Comparison of ENCODE assay signal across 21 cellular contexts in the genomic region with DNA sequence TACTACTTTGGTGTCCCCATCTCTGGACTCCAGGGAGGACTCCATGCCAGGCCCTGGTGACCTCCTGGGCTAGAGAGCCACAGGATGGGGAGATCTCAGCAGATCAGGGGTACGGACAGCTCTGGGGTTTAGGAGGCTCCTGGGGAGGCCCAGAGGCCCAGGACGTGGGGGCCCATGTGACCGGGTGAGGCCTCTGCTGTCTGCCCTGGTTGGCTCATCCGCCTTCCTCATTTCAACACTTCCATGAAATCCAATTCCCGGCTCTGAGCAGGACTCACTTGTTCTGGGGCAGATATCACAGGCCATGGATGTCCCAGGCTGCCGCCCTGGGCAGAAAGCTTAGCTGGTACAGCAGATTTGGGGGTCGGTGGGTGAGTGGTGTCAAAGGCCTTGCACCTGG. TPM values are rescaled to one million over a fixed set of nuclear protein-coding genes. Genes with fewer than 3 reads are reported as not detected.
DNase-seq lines count a peak whose midpoint lies in the region; ATAC-seq and TF ChIP-seq lines count a peak whose summit lies in the region.
"Had no signal": no experiment of that assay in that cellular context is flagged by ENCODE, and none has a peak within 500 bp of the region (broad histone marks: within the 10 kb centered on the region; RNA-seq: fewer than 3 reads in every experiment).

No MANE protein-coding gene starts in this region.

- H3K4me3 ChIP-seq in lower lobe of right lung: no peak overlapping the region
- no peak overlapping the region for H3K4me3 ChIP-seq in vagina
- no peak overlapping the region for H3K4me3 ChIP-seq in SK-N-SH (ENCODE audit: low read depth in 2 of 2, low read length in 1 of 2)
- H3K4me3 ChIP-seq: GM23338 had no signal

- intact Hi-C loops in lower lobe of right lung (cut with DNase I) (no loop called here), vagina (cut with DNase I) (loop anchor here (10.0 kb wide), 1 partner anchor 149 kb away; no protein-coding TSS in a partner anchor)

- no peak for TF ChIP-seq CTCF in lower lobe of right lung (IDR thresholded peaks at IDR 0.05)
- TF ChIP-seq CTCF in vagina (IDR thresholded peaks at IDR 0.05): no peak
- no peak for TF ChIP-seq CTCF in SK-N-SH (IDR thresholded peaks at IDR 0.05)

- no peak overlapping the region for H2AFZ ChIP-seq in SK-N-SH (ENCODE audit: low read depth)
- H2AFZ ChIP-seq: GM23338 had no signal

- no peak for TF ChIP-seq POLR2A in vagina (IDR thresholded peaks at IDR 0.05)

- H3K9ac ChIP-seq in SK-N-SH: no peak overlapping the region

- no peak for DNase-seq in activated CD4-positive, alpha-beta T cell treated with anti-CD3 and anti-CD28 coated beads, Interleukin-2, amount 10 ng/mL, durations not matched to agents 7 days and 5 days
- DNase-seq in activated CD4-positive, alpha-beta T cell treated with anti-CD3 and anti-CD28 coated beads, Interleukin-2, amount 50 U/mL, for 48 hours: no peak
- DNase-seq in T-helper 17 cell: no peak
- peak; percentile 72 for DNase-seq in lower lobe of right lung
- DNase-seq in stimulated activated naive B cell treated with anti-CD40 and anti-IgM and Interleukin-4, amounts not matched to agents 10 μg/mL and 1 μg/mL and 100 μg/mL, for 72 hours: no peak
- no peak for DNase-seq in vagina (ENCODE audit: extremely low spot score in 2 of 2)
- no peak for DNase-seq in SK-N-SH
- no peak for DNase-seq in stimulated activated CD4-positive, alpha-beta T cell treated with anti-CD3 and anti-CD28 coated beads, Interleukin-12 subunit alpha, Interleukin-12 subunit beta, amount 100 ng/mL, for 4 hours
- DNase-seq: CD4-positive, alpha-beta T cell; COR-L47; DMS 273 treated with DMSO at 0.1 percent for 48 hours; DMS79 treated with DMSO at 0.1 percent for 48 hours; HCEC 1CT; MM.1S; NCI-H1048; NCI-H1436; NCI-H1930; SHP77 treated with DMSO at 0.1 percent for 48 hours had no signal

- no peaks in the 10 kb centered on the region for H3K9me3 Mint-ChIP-seq in activated CD4-positive, alpha-beta T cell treated with anti-CD3 and anti-CD28 coated beads, Interleukin-2, amount 10 ng/mL, durations not matched to agents 7 days and 5 days
- H3K9me3 Mint-ChIP-seq in stimulated activated naive B cell treated with anti-CD40 and anti-IgM and Interleukin-4, amounts not matched to agents 10 μg/mL and 1 μg/mL and 100 μg/mL, for 72 hours: no peaks in the 10 kb centered on the region
- H3K9me3 Mint-ChIP-seq: CD4-positive, alpha-beta T cell; GM23338 had no signal

- H3K4me3 Mint-ChIP-seq in activated CD4-positive, alpha-beta T cell treated with anti-CD3 and anti-CD28 coated beads, Interleukin-2, amount 10 ng/mL, durations not matched to agents 7 days and 5 days: no peak overlapping the region
- no peak overlapping the region for H3K4me3 Mint-ChIP-seq in T-helper 17 cell
- no peak overlapping the region for H3K4me3 Mint-ChIP-seq in stimulated activated naive B cell treated with anti-CD40 and anti-IgM and Interleukin-4, amounts not matched to agents 10 μg/mL and 1 μg/mL and 100 μg/mL, for 72 hours
- H3K4me3 Mint-ChIP-seq: GM23338 had no signal

- peak overlapping the region; percentile 42 for H3K27ac Mint-ChIP-seq in activated CD4-positive, alpha-beta T cell treated with anti-CD3 and anti-CD28 coated beads, Interleukin-2, amount 10 ng/mL, durations not matched to agents 7 days and 5 days
- peak overlapping the region; percentile 8 for H3K27ac Mint-ChIP-seq in T-helper 17 cell
- H3K27ac Mint-ChIP-seq in stimulated activated naive B cell treated with anti-CD40 and anti-IgM and Interleukin-4, amounts not matched to agents 10 μg/mL and 1 μg/mL and 100 μg/mL, for 72 hours: peak overlapping the region; percentile 6
- H3K27ac Mint-ChIP-seq: CD4-positive, alpha-beta T cell; GM23338 had no signal

- no peak for ATAC-seq in T-helper 17 cell
- ATAC-seq in lower lobe of right lung: peak; percentile 12 to 29
- no peak for ATAC-seq in stimulated activated naive B cell treated with anti-CD40 and anti-IgM and Interleukin-4, amounts not matched to agents 10 μg/mL and 1 μg/mL and 100 μg/mL, for 72 hours (replicated peaks)
- ATAC-seq: GM23338 had no signal

- TF ChIP-seq EP300 in SK-N-SH (IDR thresholded peaks at IDR 0.05; ENCODE audit: borderline replicate concordance in 1 of 2, low read depth in 1 of 2, low read length in 1 of 2): no peak

- no peaks in the 10 kb centered on the region for H3K27me3 Mint-ChIP-seq in activated CD4-positive, alpha-beta T cell treated with anti-CD3 and anti-CD28 coated beads, Interleukin-2, amount 10 ng/mL, durations not matched to agents 7 days and 5 days
- H3K27me3 Mint-ChIP-seq in T-helper 17 cell: no peaks in the 10 kb centered on the region
- peaks cover 17 to 30% of the 10 kb centered on the region in 2 donors for H3K27me3 Mint-ChIP-seq in stimulated activated naive B cell treated with anti-CD40 and anti-IgM and Interleukin-4, amounts not matched to agents 10 μg/mL and 1 μg/mL and 100 μg/mL, for 72 hours
- H3K27me3 Mint-ChIP-seq: CD4-positive, alpha-beta T cell had no signal

- peak overlapping the region; percentile 31 for H3K27ac ChIP-seq in lower lobe of right lung
- H3K27ac ChIP-seq in vagina: no peak overlapping the region
- H3K27ac ChIP-seq in SK-N-SH (ENCODE audit: low read depth in 2 of 2, low read length in 1 of 2): no peak overlapping the region
- H3K27ac ChIP-seq: RWPE1 had no signal

- peaks cover 4% of the 10 kb centered on the region for H3K36me3 Mint-ChIP-seq in activated CD4-positive, alpha-beta T cell treated with anti-CD3 and anti-CD28 coated beads, Interleukin-2, amount 10 ng/mL, durations not matched to agents 7 days and 5 days (ENCODE audit: low read depth)
- H3K36me3 Mint-ChIP-seq in T-helper 17 cell (ENCODE audit: low read depth): no peaks in the 10 kb centered on the region
- peaks cover 3% of the 10 kb centered on the region in 2 donors for H3K36me3 Mint-ChIP-seq in stimulated activated naive B cell treated with anti-CD40 and anti-IgM and Interleukin-4, amounts not matched to agents 10 μg/mL and 1 μg/mL and 100 μg/mL, for 72 hours

- no peak for TF ChIP-seq RAD21 in SK-N-SH (IDR thresholded peaks at IDR 0.05; ENCODE audit: low read length)

- CTCF ChIA-PET in activated CD4-positive, alpha-beta T cell treated with anti-CD3 and anti-CD28 coated beads, Interleukin-2, amount 10 ng/mL, durations not matched to agents 7 days and 5 days (lab: Charles Lee): no interaction called here
- CTCF ChIA-PET in SK-N-SH (lab: Yijun Ruan, JAX): interaction anchor here (0.7 to 4.4 kb wide), 2 partner anchors 51 to 149 kb away, joined by 3 to 51 read pairs; no protein-coding TSS in a partner anchor

- H3K4me1 ChIP-seq in lower lobe of right lung (peaks cover 23% of the 10 kb centered on the region), vagina (peaks cover 14% of the 10 kb centered on the region), SK-N-SH (ENCODE audit: control insufficient read depth in 1 of 2, insufficient read depth in 2 of 2, low read depth in 1 of 2, low read length in 1 of 2) (peaks cover 0 to 5% of the 10 kb centered on the region in 2 experiments; a peak in 1 of 4 replicates)

- no peak overlapping the region for H3K4me2 ChIP-seq in SK-N-SH
- H3K4me2 ChIP-seq: GM23338 had no signal

- POLR2A ChIA-PET in activated CD4-positive, alpha-beta T cell treated with anti-CD3 and anti-CD28 coated beads, Interleukin-2, amount 10 ng/mL, durations not matched to agents 7 days and 5 days (lab: Charles Lee): no interaction called here
- POLR2A ChIA-PET in SK-N-SH (lab: Yijun Ruan, JAX): no interaction called here

- no peaks in the 10 kb centered on the region for H3K79me2 ChIP-seq in SK-N-SH (ENCODE audit: insufficient read depth)

- H3K36me3 ChIP-seq in lower lobe of right lung: no peaks in the 10 kb centered on the region
- no peaks in the 10 kb centered on the region for H3K36me3 ChIP-seq in vagina
- no peaks in the 10 kb centered on the region for H3K36me3 ChIP-seq in SK-N-SH (replicated peaks in 1 of 2; ENCODE audit: control insufficient read depth in 1 of 2, insufficient read depth in 2 of 2, low read length in 1 of 2)

- H3K9me2 ChIP-seq in SK-N-SH: no peaks in the 10 kb centered on the region

- 80% methylated on average over 3 of the region's 7 CpGs for WGBS in SK-N-SH (ENCODE audit: low lambda C conversion rate)

- H3K4me1 Mint-ChIP-seq in activated CD4-positive, alpha-beta T cell treated with anti-CD3 and anti-CD28 coated beads, Interleukin-2, amount 10 ng/mL, durations not matched to agents 7 days and 5 days: peaks cover 46% of the 10 kb centered on the region
- peaks cover 16% of the 10 kb centered on the region for H3K4me1 Mint-ChIP-seq in T-helper 17 cell
- H3K4me1 Mint-ChIP-seq in stimulated activated naive B cell treated with anti-CD40 and anti-IgM and Interleukin-4, amounts not matched to agents 10 μg/mL and 1 μg/mL and 100 μg/mL, for 72 hours: peaks cover 14 to 27% of the 10 kb centered on the region in 2 donors

- no peaks in the 10 kb centered on the region for H3K27me3 ChIP-seq in lower lobe of right lung (ENCODE audit: low read depth)
- no peaks in the 10 kb centered on the region for H3K27me3 ChIP-seq in vagina
- H3K27me3 ChIP-seq in SK-N-SH (ENCODE audit: insufficient read depth): no peaks in the 10 kb centered on the region

- H3F3A ChIP-seq in SK-N-SH (replicated peaks; ENCODE audit: insufficient read depth): no peaks in the 10 kb centered on the region

- H3K9me3 ChIP-seq in T-helper 17 cell (ENCODE audit: control insufficient read depth, low read length, poor library complexity, severe bottlenecking) (no peaks in the 10 kb centered on the region), lower lobe of right lung (no peaks in the 10 kb centered on the region), vagina (no peaks in the 10 kb centered on the region), SK-N-SH (no peaks in the 10 kb centered on the region)

- H4K20me1 ChIP-seq in SK-N-SH (ENCODE audit: insufficient read depth): no peaks in the 10 kb centered on the region

RNA-seq across cellular contexts. Expression of gene PRAM1, which starts 1.1 kb away (rescaled TPM):
- 1 to 10 TPM; 3.8 to 6.7 TPM for total RNA-seq in activated CD4-positive, alpha-beta T cell treated with anti-CD3 and anti-CD28 coated beads, Interleukin-2, amount 10 ng/mL, durations not matched to agents 7 days and 5 days
- 1 to 10 TPM; 5.2 to 7.4 TPM for total RNA-seq in T-helper 17 cell
- total RNA-seq in lower lobe of right lung: 52.2 TPM
- total RNA-seq in vagina: 0.49 TPM
- 0.15 and 0.18 TPM in 2 replicates for polyA plus RNA-seq in SK-N-SH (2012; rRNA removed)
- 0.03 TPM in 1 of 2 replicates, not detected in the other for polyA plus RNA-seq in SK-N-SH (2012; cell fraction: cytosol; rRNA removed)
- polyA plus RNA-seq in SK-N-SH (2012; cell fraction: nucleus; rRNA removed): 1.4 and 1.6 TPM in 2 replicates
- total RNA-seq: HT1080 had no signal
- polyA plus RNA-seq: GM23338 had no signal

RNA-seq across cellular contexts. Expression of gene ZNF414, which starts 10.5 kb away (rescaled TPM):
- 10 to 100 TPM; 46.8 to 47.3 TPM for total RNA-seq in activated CD4-positive, alpha-beta T cell treated with anti-CD3 and anti-CD28 coated beads, Interleukin-2, amount 10 ng/mL, durations not matched to agents 7 days and 5 days
- 10 to 100 TPM; 45.1 to 46.2 TPM for total RNA-seq in T-helper 17 cell
- 21.6 TPM for total RNA-seq in lower lobe of right lung
- total RNA-seq in vagina: 27.5 TPM
- polyA plus RNA-seq in SK-N-SH (2012; rRNA removed): 12.2 and 17.0 TPM in 2 replicates
- polyA plus RNA-seq in SK-N-SH (2012; cell fraction: cytosol; rRNA removed): 9.5 and 16.5 TPM in 2 replicates
- 50.0 and 82.9 TPM in 2 replicates for polyA plus RNA-seq in SK-N-SH (2012; cell fraction: nucleus; rRNA removed)

RNA-seq across cellular contexts. Expression of gene HNRNPM, which starts 58.7 kb away (rescaled TPM):
- 100 to 1,000 TPM; 248 to 265 TPM for total RNA-seq in activated CD4-positive, alpha-beta T cell treated with anti-CD3 and anti-CD28 coated beads, Interleukin-2, amount 10 ng/mL, durations not matched to agents 7 days and 5 days
- total RNA-seq in T-helper 17 cell (100 to 1,000 TPM; 248 to 259 TPM), lower lobe of right lung (152 TPM), vagina (140 TPM)
- polyA plus RNA-seq in SK-N-SH (2012; rRNA removed): 178 and 205 TPM in 2 replicates
- polyA plus RNA-seq in SK-N-SH (2012; cell fraction: cytosol; rRNA removed): 181 and 182 TPM in 2 replicates
- 161 and 269 TPM in 2 replicates for polyA plus RNA-seq in SK-N-SH (2012; cell fraction: nucleus; rRNA removed)

Comparison
In these comparisons a context has a peak if more than half of its experiments do, and no peak if none do; other contexts are left out.
1. ATAC-seq: peak in lower lobe of right lung (2 of 2); none in T-helper 17 cell (single experiment) and stimulated activated naive B cell treated with anti-CD40 and anti-IgM and Interleukin-4, amounts not matched to agents 10 μg/mL and 1 μg/mL and 100 μg/mL, for 72 hours (0 of 2).
2. Peak in every context shown above with its lines, with median percentiles within 50 percentile points of each other: H3K27ac Mint-ChIP-seq.